ENCODE assay signal across 18 cellular contexts in the genomic region with DNA sequence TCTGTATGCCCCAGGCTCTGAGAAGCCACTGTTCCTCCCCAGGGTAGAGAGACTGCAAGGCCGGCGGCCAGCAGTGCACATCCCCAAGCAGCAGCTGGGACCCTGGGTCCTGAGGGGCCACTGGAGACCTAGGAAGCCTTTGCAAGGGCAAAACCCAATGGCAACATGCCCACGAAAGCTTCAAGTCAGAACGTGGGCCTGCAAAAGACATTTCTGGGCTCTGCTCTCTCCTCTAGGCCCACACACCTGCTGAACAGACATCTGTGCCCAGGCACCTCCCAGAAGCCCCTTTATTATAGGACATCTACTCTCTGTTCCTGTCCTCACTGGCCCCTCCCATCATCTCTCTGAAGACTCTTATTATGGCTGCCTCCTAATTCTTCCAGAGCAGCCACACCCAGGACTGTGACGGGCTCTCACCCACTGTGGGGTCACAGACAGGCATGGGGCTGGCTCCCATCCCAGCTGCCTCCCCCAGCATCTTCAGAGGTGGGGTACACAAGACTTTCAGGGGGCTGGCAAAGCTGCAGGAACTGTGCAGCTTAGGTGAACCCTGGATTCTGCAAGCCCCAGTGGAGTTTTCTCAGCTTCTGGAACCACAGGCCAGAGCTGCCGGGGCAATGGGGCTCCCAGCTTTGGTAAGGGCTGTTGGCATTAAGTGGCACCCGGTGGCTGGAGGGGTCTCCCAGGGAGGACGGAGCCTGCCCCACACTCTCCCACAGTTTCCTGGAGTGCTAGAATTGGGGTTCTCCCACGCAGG. TPM values are rescaled to one million over a fixed set of nuclear protein-coding genes. Genes with fewer than 3 reads are reported as not detected.
DNase-seq lines count a peak whose midpoint lies in the region; ATAC-seq and TF ChIP-seq lines count a peak whose summit lies in the region.
"Had no signal": no experiment of that assay in that cellular context is flagged by ENCODE, and none has a peak within 500 bp of the region (broad histone marks: within the 10 kb centered on the region; RNA-seq: fewer than 3 reads in every experiment).

No MANE protein-coding gene starts in this region.

- no peak overlapping the region for H2AFZ ChIP-seq in mammary epithelial cell (ENCODE audit: low read depth, low read length)
- no peak overlapping the region for H2AFZ ChIP-seq in osteoblast (ENCODE audit: low read length)

- no peak for DNase-seq in AG04450 (ENCODE audit: low read depth, low spot score)
- DNase-seq in HFFc6: no peak
- DNase-seq in mammary epithelial cell: no peak
- DNase-seq in osteoblast (ENCODE audit: insufficient read length, low spot score, missing footprints): peak; percentile 51
- no peak for DNase-seq in naive thymus-derived CD4-positive, alpha-beta T cell
- DNase-seq in SW480 (ENCODE audit: low spot score): no peak
- DNase-seq in NCI-H226: no peak
- DNase-seq: activated CD4-positive, alpha-beta T cell treated with anti-CD3 and anti-CD28 coated beads, Interleukin-2, amount 50 U/mL, for 1 hour; DMS79; effector memory CD4-positive, alpha-beta T cell; NCI-H2029; stimulated activated CD4-positive, alpha-beta T cell treated with anti-CD3 and anti-CD28 coated beads, Interleukin-12 subunit alpha, Interleukin-12 subunit beta, amount 100 ng/mL, for 4 hours; T-helper 9 cell had no signal

- H3K4me1 ChIP-seq in mammary epithelial cell (ENCODE audit: insufficient read depth, low read length) (no peaks in the 10 kb centered on the region), osteoblast (ENCODE audit: insufficient read depth, low read length) (peaks cover 12% of the 10 kb centered on the region)
- H3K4me1 ChIP-seq in naive thymus-derived CD4-positive, alpha-beta T cell (ENCODE audit: control insufficient read depth in 2 of 2, insufficient read depth in 2 of 2, low read length in 2 of 2): peaks cover 0 to 5% of the 10 kb centered on the region in 2 donors

- H3K9ac ChIP-seq in mammary epithelial cell (ENCODE audit: insufficient read depth, low read length): no peak overlapping the region

- H4K20me1 ChIP-seq in mammary epithelial cell (ENCODE audit: insufficient read depth, low read length) (peaks cover 2% of the 10 kb centered on the region), osteoblast (ENCODE audit: insufficient read depth, low read length) (peaks cover 17% of the 10 kb centered on the region)

- TF ChIP-seq CTCF in AG04450 (IDR thresholded peaks at IDR 0.05; ENCODE audit: low read depth, low read length) (no peak), HFFc6 (IDR thresholded peaks at IDR 0.05) (peak; percentile 32; the same call in 1 of the 2 replicates), mammary epithelial cell (conservative IDR thresholded peaks at IDR 0.05 in 1 of 2, IDR thresholded peaks at IDR 0.05 in 1 of 2; ENCODE audit: extremely low read depth in 1 of 2, insufficient read depth in 1 of 2, low read depth in 1 of 2, low read length in 2 of 2) (no peak), osteoblast (IDR thresholded peaks at IDR 0.05; ENCODE audit: extremely low read depth, low read depth, low read length) (no peak)

- H3K9me3 Mint-ChIP-seq in HFFc6: no peaks in the 10 kb centered on the region
- H3K9me3 Mint-ChIP-seq in naive thymus-derived CD4-positive, alpha-beta T cell: peaks cover 0 to 1% (median 0%) of the 10 kb centered on the region in 11 donors
- H3K9me3 Mint-ChIP-seq: activated T-helper 17 cell treated with anti-CD3 and anti-CD28 coated beads, Interleukin-2, amount 50 U/mL, for 72 hours had no signal

- H3K79me2 ChIP-seq in mammary epithelial cell (ENCODE audit: insufficient read depth, low read length) (peaks cover 14% of the 10 kb centered on the region), osteoblast (ENCODE audit: insufficient read depth, low read length) (peaks cover 5% of the 10 kb centered on the region)

- CTCF ChIA-PET in AG04450 (lab: Charles Lee): interaction anchor here (1.1 to 1.8 kb wide), 9 partner anchors 9 to 394 kb away, joined by 3 to 27 read pairs (median 3); partner anchors contain the start of gene IBA57
- CTCF ChIA-PET in mammary epithelial cell (lab: Charles Lee; ENCODE audit: low non-redundant PET): interaction anchor here (0.6 kb wide), 1 partner anchor 181 kb away, joined by 14 read pairs; no protein-coding TSS in a partner anchor
- CTCF ChIA-PET in naive thymus-derived CD4-positive, alpha-beta T cell (lab: Charles Lee): no interaction called here

- H3K27me3 Mint-ChIP-seq in HFFc6 (ENCODE audit: insufficient read depth): no peaks in the 10 kb centered on the region
- no peaks in the 10 kb centered on the region for H3K27me3 Mint-ChIP-seq in naive thymus-derived CD4-positive, alpha-beta T cell
- H3K27me3 Mint-ChIP-seq: activated T-helper 17 cell treated with anti-CD3 and anti-CD28 coated beads, Interleukin-2, amount 50 U/mL, for 72 hours had no signal

- H3K36me3 ChIP-seq in mammary epithelial cell (ENCODE audit: insufficient read depth, low read length): peaks cover 5% of the 10 kb centered on the region
- peaks cover 36% of the 10 kb centered on the region for H3K36me3 ChIP-seq in osteoblast (ENCODE audit: insufficient read depth, low read length)
- peaks cover 4 to 57% (median 7%) of the 10 kb centered on the region in 3 experiments for H3K36me3 ChIP-seq in naive thymus-derived CD4-positive, alpha-beta T cell (ENCODE audit: control insufficient read depth in 2 of 3, insufficient read depth in 3 of 3, low read length in 3 of 3)
- H3K36me3 ChIP-seq: ovary had no signal

- H3K27me3 ChIP-seq in AG04450 (ENCODE audit: control insufficient read depth, insufficient read depth, low read length): no peaks in the 10 kb centered on the region
- no peaks in the 10 kb centered on the region for H3K27me3 ChIP-seq in mammary epithelial cell (ENCODE audit: insufficient read depth, low read length)
- no peaks in the 10 kb centered on the region for H3K27me3 ChIP-seq in osteoblast (ENCODE audit: insufficient read depth, low read length)
- no peaks in the 10 kb centered on the region for H3K27me3 ChIP-seq in naive thymus-derived CD4-positive, alpha-beta T cell (ENCODE audit: control insufficient read depth in 2 of 2, insufficient read depth in 2 of 2, low read length in 2 of 2)
- H3K27me3 ChIP-seq: ovary, stomach had no signal

- H3K36me3 Mint-ChIP-seq in HFFc6 (ENCODE audit: low read depth): peaks cover 5% of the 10 kb centered on the region; the same call in 1 of the 2 replicates
- peaks cover 0 to 24% (median 3%) of the 10 kb centered on the region in 5 donors for H3K36me3 Mint-ChIP-seq in naive thymus-derived CD4-positive, alpha-beta T cell

- POLR2A ChIA-PET in AG04450 (lab: Yijun Ruan, JAX): interaction anchor here (0.7 to 1.3 kb wide), 4 partner anchors 13 to 229 kb away, joined by 3 to 19 read pairs (median 4); partner anchors contain the start of gene TRIM11
- POLR2A ChIA-PET in naive thymus-derived CD4-positive, alpha-beta T cell (lab: Charles Lee): no interaction called here

- WGBS in mammary epithelial cell (ENCODE audit: low coverage, missing lambda C conversion rate): 76% methylated on average over 6 of the region's 9 CpGs

- H3K4me3 ChIP-seq in AG04450 (ENCODE audit: low read depth, low read length): no peak overlapping the region
- no peak overlapping the region for H3K4me3 ChIP-seq in mammary epithelial cell (replicated peaks in 1 of 3; ENCODE audit: insufficient read depth in 1 of 3, low read depth in 2 of 3, low read length in 3 of 3)
- no peak overlapping the region for H3K4me3 ChIP-seq in osteoblast (ENCODE audit: insufficient read depth, low read length)
- no peak overlapping the region for H3K4me3 ChIP-seq in naive thymus-derived CD4-positive, alpha-beta T cell (ENCODE audit: low read length)
- H3K4me3 ChIP-seq: ovary, stomach had no signal

- intact Hi-C loops in mammary epithelial cell (cut with micrococcal nuclease): loop anchor here (1.0 to 5.0 kb wide), 4 partner anchors 129 to 397 kb away; no protein-coding TSS in a partner anchor
- intact Hi-C loops in naive thymus-derived CD4-positive, alpha-beta T cell (cut with micrococcal nuclease): loop anchor here in 1 of 2 donors (1.0 kb wide), 1 partner anchor 263 kb away; no protein-coding TSS in a partner anchor

- dilution Hi-C loops in mammary epithelial cell (cut with HindIII; ENCODE audit: low sequenced_read_pairs): no loop called here

- H3K4me2 ChIP-seq in mammary epithelial cell (ENCODE audit: insufficient read depth, low read depth, low read length) (no peak overlapping the region), osteoblast (ENCODE audit: insufficient read depth, low read length) (no peak overlapping the region)

- H3K27ac ChIP-seq in AG04450 (ENCODE audit: low read depth, low read length): peak overlapping the region; percentile 74
- H3K27ac ChIP-seq in mammary epithelial cell (ENCODE audit: insufficient read depth, low read depth, low read length): no peak overlapping the region
- H3K27ac ChIP-seq in osteoblast (ENCODE audit: low read depth, low read length): peak overlapping the region; percentile 12
- no peak overlapping the region for H3K27ac ChIP-seq in naive thymus-derived CD4-positive, alpha-beta T cell (ENCODE audit: low read depth, low read length)
- H3K27ac ChIP-seq: stomach had no signal

- H3K4me1 Mint-ChIP-seq in HFFc6 (ENCODE audit: low read depth): peaks cover 21% of the 10 kb centered on the region
- H3K4me1 Mint-ChIP-seq in naive thymus-derived CD4-positive, alpha-beta T cell: peaks cover 7 to 18% (median 10%) of the 10 kb centered on the region in 7 donors
- H3K4me1 Mint-ChIP-seq: activated T-helper 17 cell treated with anti-CD3 and anti-CD28 coated beads, Interleukin-2, amount 50 U/mL, for 72 hours had no signal

- H3K4me3 Mint-ChIP-seq in HFFc6: no peak overlapping the region
- no peak overlapping the region for H3K4me3 Mint-ChIP-seq in naive thymus-derived CD4-positive, alpha-beta T cell
- H3K4me3 Mint-ChIP-seq: activated T-helper 17 cell treated with anti-CD3 and anti-CD28 coated beads, Interleukin-2, amount 50 U/mL, for 72 hours had no signal

- BruUV-seq in mammary epithelial cell (replicated peaks; lab: Mats Ljungman, UMichigan): TSS peak; percentile 20

- in situ Hi-C loops in mammary epithelial cell (cut with MboI; ENCODE audit: low sequenced_read_pairs in 2 of 2): no loop called here

- peak overlapping the region; percentile 48 for H3K27ac Mint-ChIP-seq in HFFc6
- peak overlapping the region in 3 of 9 donors; percentile 43 to 67 (median 51) for H3K27ac Mint-ChIP-seq in naive thymus-derived CD4-positive, alpha-beta T cell
- H3K27ac Mint-ChIP-seq: activated T-helper 17 cell treated with anti-CD3 and anti-CD28 coated beads, Interleukin-2, amount 50 U/mL, for 72 hours had no signal

- ATAC-seq in HG02852 (IDR thresholded peaks at IDR 0.05; ENCODE audit: unreplicated experiment): no peak
- no peak for ATAC-seq in naive thymus-derived CD4-positive, alpha-beta T cell

- H3K9me3 ChIP-seq in AG04450 (ENCODE audit: control insufficient read depth, insufficient read depth, low read length) (no peaks in the 10 kb centered on the region; the same call in 1 of the 2 replicates), mammary epithelial cell (replicated peaks; ENCODE audit: insufficient read depth, low read length) (no peaks in the 10 kb centered on the region), osteoblast (ENCODE audit: low read depth, low read length) (no peaks in the 10 kb centered on the region)
- no peaks in the 10 kb centered on the region for H3K9me3 ChIP-seq in naive thymus-derived CD4-positive, alpha-beta T cell (ENCODE audit: control insufficient read depth in 2 of 3, low read length in 3 of 3)
- H3K9me3 ChIP-seq: ovary, stomach had no signal

RNA-seq across cellular contexts. Expression of gene TRIM11, which starts 12.6 kb away (rescaled TPM):
- polyA plus RNA-seq in AG04450 (2011; rRNA removed) (5.7 and 6.1 TPM in 2 replicates), mammary epithelial cell (17.3 TPM)
- polyA minus RNA-seq in AG04450 (2011; rRNA and poly(A)+ RNA removed): 9.1 and 10.7 TPM in 2 replicates
- total RNA-seq in HFFc6 (2021; fragmentation: NEBNext Ultra II Directional; extraction: Animal tissue kit (Norgen Biotek cat#: 25700)): 10 to 100 TPM; 19.0 to 26.0 (median 21.8) TPM
- total RNA-seq in mammary epithelial cell (10 to 100 TPM; 29.8 to 39.6 TPM), osteoblast (22.1 and 25.7 TPM in 2 replicates)
- polyA minus RNA-seq in mammary epithelial cell: 34.0 TPM
- total RNA-seq in naive thymus-derived CD4-positive, alpha-beta T cell: 10 to 100 TPM; 36.0 to 64.9 (median 48.2) TPM
- 10 to 100 TPM; 11.8 to 22.4 TPM for polyA plus RNA-seq in naive thymus-derived CD4-positive, alpha-beta T cell

RNA-seq across cellular contexts. Expression of gene TRIM17, which starts 22.7 kb away (rescaled TPM):
- polyA plus RNA-seq in AG04450 (2011; rRNA removed) (0.16 and 0.27 TPM in 2 replicates), mammary epithelial cell (0.27 TPM)
- 0.52 and 0.92 TPM in 2 replicates for polyA minus RNA-seq in AG04450 (2011; rRNA and poly(A)+ RNA removed)
- under 1 TPM in 3 of 6 experiments, not detected in 3; 0.23 to 0.36 (median 0.30) TPM for total RNA-seq in HFFc6 (2021; fragmentation: NEBNext Ultra II Directional; extraction: Animal tissue kit (Norgen Biotek cat#: 25700))
- total RNA-seq in mammary epithelial cell (1 to 10 TPM; 1.9 to 6.7 TPM), osteoblast (under 0.01 TPM in 1 of 2 replicates, not detected in the other)
- polyA minus RNA-seq in mammary epithelial cell: not detected
- 1 to 10 TPM in 3 of 5 experiments, under 1 TPM in 2; 0.92 to 2.5 (median 1.8) TPM for total RNA-seq in naive thymus-derived CD4-positive, alpha-beta T cell
- under 1 TPM; 0.18 to 0.44 TPM for polyA plus RNA-seq in naive thymus-derived CD4-positive, alpha-beta T cell
- total RNA-seq: LHCN-M2 had no signal

Comparison
In these comparisons a context has a peak if more than half of its experiments do, and no peak if none do; other contexts are left out.
1. H3K27ac ChIP-seq: peak in AG04450 (single experiment) and osteoblast (single experiment); none in mammary epithelial cell (single experiment) and naive thymus-derived CD4-positive, alpha-beta T cell (single experiment).